24 cellular contexts compared by ENCODE assay signal in genomic region chr4:14912426-14912825, GRCh38.
"Had no signal": no experiment of that assay in that cellular context is flagged by ENCODE, and none has a peak within 500 bp of the region (broad histone marks: within the 10 kb centered on the region; RNA-seq: fewer than 3 reads in every experiment).

No MANE protein-coding gene starts in this region.

- H3K27me3 ChIP-seq: colonic mucosa, dorsolateral prefrontal cortex, esophagus muscularis mucosa, esophagus squamous epithelium, foreskin keratinocyte, gastrocnemius medialis, gastroesophageal sphincter, heart left ventricle had no signal

- ATAC-seq: effector memory CD8-positive, alpha-beta T cell; esophagus mucosa; foreskin keratinocyte; gastrocnemius medialis; gastroesophageal sphincter; heart left ventricle; heart right ventricle had no signal

- H3K27ac ChIP-seq: colonic mucosa, coronary artery, dorsolateral prefrontal cortex, epithelial cell of prostate, esophagus muscularis mucosa, esophagus squamous epithelium, foreskin keratinocyte, gastrocnemius medialis, gastroesophageal sphincter, heart left ventricle, heart right ventricle had no signal

- H3K4me3 ChIP-seq: colonic mucosa, coronary artery, dorsolateral prefrontal cortex, esophagus muscularis mucosa, esophagus squamous epithelium, gastrocnemius medialis, gastroesophageal sphincter, heart left ventricle, heart right ventricle had no signal

- H3K4me1 ChIP-seq: colonic mucosa, gastrocnemius medialis had no signal

- DNase-seq: colonic mucosa; cortex of kidney; dermis blood vessel endothelial cell; dorsolateral prefrontal cortex; effector CD4-positive, alpha-beta T cell; effector CD8-positive, alpha-beta T cell; effector memory CD4-positive, alpha-beta T cell; effector memory CD8-positive, alpha-beta T cell; endodermal cell; erythroblast; esophagus squamous epithelium; foreskin fibroblast; foreskin keratinocyte; foreskin melanocyte; gastrocnemius medialis; glutamatergic neuron; head of caudate nucleus; heart left ventricle; heart right ventricle had no signal

- H3K36me3 ChIP-seq: colonic mucosa, esophagus muscularis mucosa, esophagus squamous epithelium, gastrocnemius medialis, gastroesophageal sphincter, heart left ventricle, heart right ventricle had no signal

- H3K9me3 ChIP-seq: colonic mucosa, esophagus muscularis mucosa, esophagus squamous epithelium, gastrocnemius medialis, gastroesophageal sphincter, heart left ventricle had no signal
